ENCODE assay signal across 22 cellular contexts in the genomic region with DNA sequence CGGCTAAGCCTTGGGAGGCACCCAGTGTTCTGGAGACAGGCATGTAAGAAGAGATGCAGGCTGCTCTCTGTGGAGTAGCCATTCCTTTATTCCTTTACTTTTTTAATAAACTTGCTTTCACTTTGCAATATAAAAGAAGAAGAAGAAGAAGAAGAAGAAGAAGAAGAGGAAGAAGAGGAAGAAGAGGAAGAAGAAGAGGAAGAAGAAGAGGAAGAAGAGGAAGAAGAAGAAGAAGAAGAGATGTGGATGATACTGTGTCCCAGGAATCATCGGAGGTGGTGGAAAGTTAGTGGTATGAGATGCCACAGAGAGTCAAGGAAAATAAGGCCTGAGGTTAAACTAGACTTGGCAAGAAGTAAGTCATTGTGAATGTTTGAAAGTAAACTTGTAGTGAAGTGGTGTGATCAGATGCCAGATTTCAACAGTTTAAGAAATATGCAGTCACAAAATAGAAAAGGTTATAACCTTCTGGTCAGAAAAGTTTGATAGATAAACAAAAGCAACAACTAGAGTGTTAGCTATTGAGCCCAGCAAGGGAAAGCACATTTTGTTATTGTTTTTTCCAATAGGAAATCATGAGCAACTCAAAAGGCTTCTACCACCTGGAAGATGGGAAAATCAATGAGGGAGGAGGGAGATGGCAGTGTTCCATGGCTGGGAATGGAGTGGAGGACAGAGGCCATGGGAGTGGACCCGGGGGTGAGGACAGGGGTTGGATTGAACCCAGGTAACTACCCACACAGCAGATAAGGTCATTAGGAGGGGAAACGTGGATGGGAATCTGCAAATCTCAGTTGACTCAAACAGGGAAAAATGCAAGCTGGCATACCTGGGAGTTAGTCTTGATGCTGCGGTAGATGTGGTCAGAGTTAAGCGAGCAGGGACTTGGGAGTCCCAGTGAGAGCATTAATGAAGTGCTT. TPM values are rescaled to one million over a fixed set of nuclear protein-coding genes. Genes with fewer than 3 reads are reported as not detected.
A peak's percentile ranks its signal among the peaks of the same experiment; 100 is the strongest.
DNase-seq lines count a peak whose midpoint lies in the region; ATAC-seq, FAIRE-seq and TF ChIP-seq lines count a peak whose summit lies in the region.
"Had no signal": no experiment of that assay in that cellular context is flagged by ENCODE, and none has a peak within 500 bp of the region (broad histone marks: within the 10 kb centered on the region; RNA-seq: fewer than 3 reads in every experiment).

No MANE protein-coding gene starts in this region.

- no peaks in the 10 kb centered on the region for H4K20me1 ChIP-seq in K562 (replicated peaks; ENCODE audit: control insufficient read depth, insufficient read depth, low read length)

- WGBS in K562 (ENCODE audit: insufficient coverage, low coverage, missing lambda C conversion rate), result 62% methylated on average over 6 of the region's 6 CpGs
- 42 to 48% methylated on average over 6 of the region's 6 CpGs for WGBS in pancreas, 2 donors

- intact Hi-C loops in Calu3 (cut with micrococcal nuclease; ENCODE audit: unreplicated experiment) (no loop called here), K562 (cut with micrococcal nuclease) (no loop called here), pancreas (cut with DNase I) (no loop called here)

- no peak overlapping the region for H3K9ac ChIP-seq in K562 (ENCODE audit: insufficient read depth in 1 of 2, low read depth in 2 of 2, low read length in 2 of 2)

- no peak for TF ChIP-seq RAD21 in K562 (CRISPR knock-in tag; conservative IDR thresholded peaks at IDR 0.05 in 1 of 2, IDR thresholded peaks at IDR 0.05 in 1 of 2)

- in situ Hi-C loops in K562 (cut with MboI), result no loop called here

- H3K4me3 ChIP-seq in K562, result no peak overlapping the region
- H3K4me3 ChIP-seq in kidney epithelial cell (ENCODE audit: low read depth, low read length), result no peak overlapping the region
- no peak overlapping the region for H3K4me3 ChIP-seq in pancreas
- H3K4me3 ChIP-seq: HAP-1, MG63 had no signal

- CTCF ChIA-PET in Calu3 (lab: Charles Lee), result no interaction called here
- CTCF ChIA-PET in K562 (lab: Yijun Ruan, JAX; ENCODE audit: low intra/inter-chr PET ratio), result no interaction called here

- no peaks in the 10 kb centered on the region for H3K27me3 ChIP-seq in K562 (ENCODE audit: control insufficient read depth in 2 of 2, insufficient read depth in 2 of 2, low read length in 2 of 2)
- H3K27me3 ChIP-seq in kidney epithelial cell (ENCODE audit: control insufficient read depth, insufficient read depth, low read length), result no peaks in the 10 kb centered on the region
- no peaks in the 10 kb centered on the region for H3K27me3 ChIP-seq in pancreas
- H3K27me3 ChIP-seq: foreskin keratinocyte, MG63 had no signal

- H3K27ac ChIP-seq in K562 (ENCODE audit: extremely low read depth, low read depth, low read length), result no peak overlapping the region
- peak overlapping the region in 2 of 4 donors; percentile 8 to 44 for H3K27ac ChIP-seq in pancreas
- H3K27ac ChIP-seq: foreskin keratinocyte had no signal

- no peaks in the 10 kb centered on the region for H3K27me3 Mint-ChIP-seq in Calu3 (ENCODE audit: unreplicated experiment)
- no peaks in the 10 kb centered on the region for H3K27me3 Mint-ChIP-seq in effector memory CD8-positive, alpha-beta T cell

- no peaks in the 10 kb centered on the region for H3K9me1 ChIP-seq in K562 (ENCODE audit: control insufficient read depth, insufficient read depth, low read length)

- no peak for FAIRE-seq in K562 (lab: Jason Lieb, UNC)
- FAIRE-seq in pancreas (lab: Jason Lieb, UNC), result no peak
- FAIRE-seq: HTR-8/SVneo had no signal

- 0 out of 3 replicates have a peak, but pooled peaks cover 2% of the 10 kb centered on the region for H3K79me2 ChIP-seq in K562 (ENCODE audit: control insufficient read depth, insufficient read depth, low read length)

- H3K4me2 ChIP-seq in K562 (ENCODE audit: insufficient read depth, low read length), result no peak overlapping the region

- TF ChIP-seq POLR2A in K562 (conservative IDR thresholded peaks at IDR 0.05), result no peak

- H3K36me3 ChIP-seq in K562 (ENCODE audit: control insufficient read depth, insufficient read depth, low read length) (no peaks in the 10 kb centered on the region), kidney epithelial cell (ENCODE audit: control insufficient read depth, insufficient read depth, low read length) (no peaks in the 10 kb centered on the region), pancreas (no peaks in the 10 kb centered on the region)
- H3K36me3 ChIP-seq: HAP-1 had no signal

- H3K4me3 Mint-ChIP-seq in Calu3 (ENCODE audit: low read depth, unreplicated experiment), result peak overlapping the region; percentile 8
- H3K4me3 Mint-ChIP-seq in effector memory CD8-positive, alpha-beta T cell, result no peak overlapping the region
- H3K4me3 Mint-ChIP-seq: nephron; T-helper 2 cell treated with Interferon-gamma antibody and Interleukin-4, amounts not matched to agents 5 μg/mL and 100 μg/mL, for 36 hours had no signal

- no peaks in the 10 kb centered on the region; the same call in 1 of the 2 replicates for H3K9me3 ChIP-seq in K562 (replicated peaks; ENCODE audit: control insufficient read depth, insufficient read depth, low read depth, low read length)
- no peaks in the 10 kb centered on the region for H3K9me3 ChIP-seq in pancreas
- H3K9me3 ChIP-seq: HAP-1, MG63 had no signal

- POLR2A ChIA-PET in K562 (lab: Yijun Ruan, JAX), result interaction anchor here (0.8 kb wide), 1 partner anchor 17 kb away, joined by 4 read pairs; a partner anchor contains a TSS

- no peak for TF ChIP-seq EP300 in K562 (IDR thresholded peaks at IDR 0.05; ENCODE audit: low read length)

- DNase-seq in Calu3, result peak; percentile 43
- DNase-seq in K562 (ENCODE audit: extremely low read depth in 1 of 4, low spot score in 3 of 4), result no peak
- DNase-seq in kidney epithelial cell (ENCODE audit: low read depth), result peak; percentile 62
- DNase-seq in pancreas, result peak in 4 of 6 donors; percentile 12 to 41 (median 35)
- DNase-seq in effector memory CD8-positive, alpha-beta T cell, result no peak
- DNase-seq in NCI-H1694 treated with DMSO at 0.1 percent for 48 hours (lab: John Stamatoyannopoulos, UW), result no peak
- no peak for DNase-seq in stimulated activated CD4-positive, alpha-beta T cell treated with anti-CD3 and anti-CD28 coated beads, Interleukin-2, amount 100 ng/mL, for 48 hours
- no peak for DNase-seq in DMS53 (lab: John Stamatoyannopoulos, UW)
- DNase-seq: ACHN; activated CD4-positive, CD25-positive, alpha-beta regulatory T cell treated with anti-CD3 and anti-CD28 coated beads, Interleukin-2, amount 50 U/mL, for 72 hours; cerebellar nuclear complex; DMS79 treated with DMSO at 0.1 percent for 48 hours; foreskin keratinocyte; MG63; NCI-H187; NCI-H510A; SIG-M5; stimulated activated naive CD8-positive, alpha-beta T cell treated with anti-CD3 and anti-CD28 coated beads, Interleukin-15, Interleukin-2, amounts not matched to agents 100 U/mL and 50 U/mL, for 24 hours had no signal

- peaks cover 2% of the 10 kb centered on the region for H3K9me3 Mint-ChIP-seq in Calu3 (ENCODE audit: low read depth, unreplicated experiment)
- H3K9me3 Mint-ChIP-seq in effector memory CD8-positive, alpha-beta T cell, result peaks cover 0 to 2% of the 10 kb centered on the region in 2 donors

- peaks cover 4% of the 10 kb centered on the region for H3K36me3 Mint-ChIP-seq in Calu3 (ENCODE audit: insufficient read depth, unreplicated experiment)
- no peaks in the 10 kb centered on the region for H3K36me3 Mint-ChIP-seq in effector memory CD8-positive, alpha-beta T cell (ENCODE audit: insufficient read depth)

- H3K27ac Mint-ChIP-seq in Calu3 (ENCODE audit: unreplicated experiment), result peak overlapping the region; percentile 15
- H3K27ac Mint-ChIP-seq in effector memory CD8-positive, alpha-beta T cell, result no peak overlapping the region
- H3K27ac Mint-ChIP-seq: T-helper 2 cell treated with Interferon-gamma antibody and Interleukin-4, amounts not matched to agents 5 μg/mL and 100 μg/mL, for 36 hours had no signal

- no peak overlapping the region for H2AFZ ChIP-seq in K562 (ENCODE audit: low read depth, low read length)

- TF ChIP-seq CTCF in Calu3 (IDR thresholded peaks at IDR 0.05; ENCODE audit: unreplicated experiment) (no peak), K562 (IDR thresholded peaks at IDR 0.05 in 2 of 3, conservative IDR thresholded peaks at IDR 0.05 in 1 of 3; ENCODE audit: insufficient read depth in 2 of 3, low read depth in 1 of 3, low read length in 3 of 3) (no peak), kidney epithelial cell (IDR thresholded peaks at IDR 0.05; ENCODE audit: insufficient read depth, low read length, poor library complexity, severe bottlenecking) (no peak), pancreas (IDR thresholded peaks at IDR 0.05) (no peak)

- ATAC-seq in K562 (no peak), pancreas (peak; percentile 46 to 80 (median 65))
- ATAC-seq in effector memory CD8-positive, alpha-beta T cell (replicated peaks), result no peak
- ATAC-seq: foreskin keratinocyte; stimulated activated naive CD8-positive, alpha-beta T cell treated with anti-CD3 and anti-CD28 coated beads, Interleukin-15, Interleukin-2, amounts not matched to agents 100 U/mL and 50 U/mL, for 24 hours had no signal

- BruUV-seq in Calu3 (replicated peaks; lab: Mats Ljungman, UMichigan) (no TSS peak), K562 (replicated peaks; lab: Mats Ljungman, UMichigan) (TSS peak; percentile 21)

- H3K4me1 ChIP-seq in K562 (replicated peaks in 1 of 2; ENCODE audit: control insufficient read depth in 2 of 2, insufficient read depth in 2 of 2, low read length in 2 of 2) (peaks cover 0 to 3% of the 10 kb centered on the region in 2 experiments; a peak in 1 of 5 replicates), pancreas (peaks cover 0 to 10% (median 0%) of the 10 kb centered on the region in 3 donors)
- H3K4me1 ChIP-seq: foreskin keratinocyte had no signal

- peaks cover 29% of the 10 kb centered on the region for H3K4me1 Mint-ChIP-seq in Calu3 (ENCODE audit: low read depth, unreplicated experiment)
- H3K4me1 Mint-ChIP-seq in effector memory CD8-positive, alpha-beta T cell (ENCODE audit: low read depth in 2 of 2), result peaks cover 2 to 3% of the 10 kb centered on the region in 2 donors

RNA-seq across cellular contexts. Expression of a gene that starts 16.8 kb away (rescaled TPM):
- total RNA-seq in Calu3 (2022) (89.5 and 90.2 TPM in 2 replicates), K562 (2014; rRNA removed) (15.6 and 17.2 TPM in 2 replicates), K562 (2014; rRNA removed; fragmentation: Illumina TruSeq; extraction: Trizol) (14.1 and 14.4 TPM in 2 replicates), K562 (2015; rRNA removed; fragmentation: Illumina TruSeq; extraction: Trizol) (11.1 and 11.8 TPM in 2 replicates), K562 (2021) (13.7 and 14.5 TPM in 2 replicates), kidney epithelial cell (17.4 and 28.2 TPM in 2 replicates), pancreas (100 to 1,000 TPM in 1 of 6 donors, 10 to 100 TPM in 5; 50.5 to 140 (median 73.4) TPM)
- 88.8 and 115 TPM in 2 replicates for total RNA-seq in K562 (2011; cell fraction: chromatin; rRNA removed; ENCODE audit: low replicate concordance)
- total RNA-seq in K562 (2011; cell fraction: nucleolus; rRNA removed), result 42.0 and 58.4 TPM in 2 replicates
- total RNA-seq in K562 (2011; cell fraction: nucleoplasm; rRNA removed), result 62.2 and 72.1 TPM in 2 replicates
- polyA plus RNA-seq in K562 (2011; rRNA removed) (9.9 and 13.5 TPM in 2 replicates), K562 (2014; fragmentation: Illumina TruSeq; extraction: Trizol) (9.0 and 9.1 TPM in 2 replicates), K562 (2014; fragmentation: Nextera tagmentation; extraction: Ambion mirVana) (1 to 10 TPM; 4.5 to 5.4 TPM), K562 (2014; rRNA removed) (10.5 and 19.3 TPM in 2 replicates), pancreas (10 to 100 TPM; 75.9 to 77.4 TPM)
- 7.2 and 9.7 TPM in 2 replicates for polyA plus RNA-seq in K562 (2011; cell fraction: cytosol; rRNA removed)
- 19.8 and 24.6 TPM in 2 replicates for polyA plus RNA-seq in K562 (2011; cell fraction: nucleus; rRNA removed)
- 7.1 and 9.9 TPM in 2 replicates for polyA plus RNA-seq in K562 (2012)
- polyA minus RNA-seq in K562 (2011; rRNA and poly(A)+ RNA removed), result 28.3 TPM in 2 replicates
- polyA minus RNA-seq in K562 (2011; cell fraction: cytosol; rRNA and poly(A)+ RNA removed), result 6.1 and 6.2 TPM in 2 replicates
- 54.7 and 70.6 TPM in 2 replicates for polyA minus RNA-seq in K562 (2011; cell fraction: nucleus; rRNA and poly(A)+ RNA removed)

Comparison
In these comparisons a context has a peak if more than half of its experiments do, and no peak if none do; other contexts are left out.
1. DNase-seq: peak in Calu3 (single experiment), kidney epithelial cell (single experiment) and pancreas (4 of 6); none in K562 (0 of 4), effector memory CD8-positive, alpha-beta T cell (0 of 3), NCI-H1694 treated with DMSO at 0.1 percent for 48 hours (single experiment), stimulated activated CD4-positive, alpha-beta T cell treated with anti-CD3 and anti-CD28 coated beads, Interleukin-2, amount 100 ng/mL, for 48 hours (0 of 2) and DMS53 (single experiment).
2. ATAC-seq: peak in pancreas (4 of 4); none in K562 (single experiment) and effector memory CD8-positive, alpha-beta T cell (single experiment).